23 cellular contexts compared by ENCODE assay signal in the genomic region with DNA sequence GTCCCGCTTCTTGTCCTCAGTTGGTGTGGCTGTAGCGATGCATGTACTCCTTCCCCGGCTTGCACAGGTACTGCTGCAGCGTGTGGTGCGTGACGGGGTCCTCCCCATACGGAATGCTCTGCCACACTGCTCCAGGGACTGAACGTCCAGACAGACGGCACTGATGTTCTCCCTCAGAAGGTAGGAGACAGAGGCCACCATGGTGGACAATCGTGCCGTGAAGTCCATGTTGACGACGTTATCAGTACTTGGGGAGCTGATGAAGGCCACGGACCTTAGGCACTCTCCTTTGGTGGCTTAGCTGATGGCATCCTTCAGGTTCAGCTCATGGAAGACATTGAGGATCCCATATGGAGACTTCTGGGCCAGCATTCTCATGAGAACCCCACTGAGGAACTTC. TPM values are rescaled to one million over a fixed set of nuclear protein-coding genes. Genes with fewer than 3 reads are reported as not detected.
DNase-seq lines count a peak whose midpoint lies in the region; FAIRE-seq and TF ChIP-seq lines count a peak whose summit lies in the region.
"Had no signal": no experiment of that assay in that cellular context is flagged by ENCODE, and none has a peak within 500 bp of the region (broad histone marks: within the 10 kb centered on the region; RNA-seq: fewer than 3 reads in every experiment).

No MANE protein-coding gene starts in this region.

- H3K4me2 ChIP-seq in H1 (ENCODE audit: insufficient read depth in 1 of 2, low read depth in 2 of 2, low read length in 2 of 2) = no peak overlapping the region
- H3K4me2 ChIP-seq in osteoblast (ENCODE audit: insufficient read depth, low read length) = no peak overlapping the region
- H3K4me2 ChIP-seq: BLaER1 had no signal

- H2BK15ac ChIP-seq in H1 (ENCODE audit: low read length) = no peak overlapping the region

- H3K4me1 ChIP-seq in H1 (replicated peaks in 1 of 4; ENCODE audit: control insufficient read depth in 3 of 4, insufficient read depth in 4 of 4, low read length in 3 of 4) (no peaks in the 10 kb centered on the region), osteoblast (ENCODE audit: insufficient read depth, low read length) (no peaks in the 10 kb centered on the region), stomach (no peaks in the 10 kb centered on the region)
- H3K4me1 ChIP-seq: BE2C, BLaER1, Caco-2 had no signal

- H3K4me3 ChIP-seq in H1 (ENCODE audit: extremely low read depth in 1 of 4, insufficient read depth in 2 of 4, low read depth in 3 of 4, low read length in 4 of 4) (no peak overlapping the region), osteoblast (ENCODE audit: insufficient read depth, low read length) (no peak overlapping the region), stomach (no peak overlapping the region)
- H3K4me3 ChIP-seq: BLaER1, GM12878 had no signal

- POLR2A ChIA-PET in H1 (lab: Charles Lee; ENCODE audit: partially characterized antibody) = no interaction called here

- H3K27me3 ChIP-seq in H1 (replicated peaks in 1 of 4; ENCODE audit: control insufficient read depth in 3 of 4, extremely low read depth in 1 of 4, insufficient read depth in 3 of 4, low read length in 3 of 4) (no peaks in the 10 kb centered on the region), osteoblast (ENCODE audit: insufficient read depth, low read length) (peaks cover 15% of the 10 kb centered on the region), stomach (peaks cover 0 to 21% (median 5%) of the 10 kb centered on the region in 3 donors)
- H3K27me3 ChIP-seq: BLaER1 had no signal

- peak overlapping the region; percentile 51; the same call in 1 of the 2 replicates for H4K8ac ChIP-seq in H1 (ENCODE audit: extremely low read depth, insufficient read depth, low read length)

- TF ChIP-seq POLR2A in H1 (IDR thresholded peaks at IDR 0.05; ENCODE audit: control extremely low read depth in 1 of 2, low read depth in 2 of 2, low read length in 2 of 2) = no peak
- TF ChIP-seq POLR2A in stomach (IDR thresholded peaks at IDR 0.05) = no peak

- CTCF ChIA-PET in H1 (lab: Charles Lee; ENCODE audit: partially characterized antibody) = no interaction called here

- intact Hi-C loops in stomach (cut with DNase I; ENCODE audit: low total_unique reads) = no loop called here

- no peak overlapping the region for H3K4ac ChIP-seq in H1 (replicated peaks; ENCODE audit: insufficient read length, low read depth, low read length)

- no peaks in the 10 kb centered on the region for H3K23me2 ChIP-seq in H1 (ENCODE audit: low read depth, low read length)

- H3K27ac ChIP-seq in H1 (ENCODE audit: low read depth, low read length) (no peak overlapping the region), osteoblast (ENCODE audit: low read depth, low read length) (no peak overlapping the region), stomach (no peak overlapping the region)
- H3K27ac ChIP-seq: BLaER1 had no signal

- H2BK20ac ChIP-seq in H1 (ENCODE audit: low read length) = no peak overlapping the region

- H3K79me2 ChIP-seq in H1 (ENCODE audit: control insufficient read depth in 1 of 2, insufficient read depth in 2 of 2, low read length in 2 of 2) (no peaks in the 10 kb centered on the region), osteoblast (ENCODE audit: insufficient read depth, low read length) (no peaks in the 10 kb centered on the region)

- 0 out of 2 replicates have a peak, but pooled peaks cover 2% of the 10 kb centered on the region for H3K79me1 ChIP-seq in H1 (ENCODE audit: low read depth, low read length)

- no peak overlapping the region for H4K5ac ChIP-seq in H1 (ENCODE audit: insufficient read length, low read depth, low read length)

- no peak overlapping the region for H2BK5ac ChIP-seq in H1 (ENCODE audit: low read depth, low read length)

- WGBS in H1 (ENCODE audit: extremely low coverage in 1 of 2, insufficient coverage in 1 of 2, insufficient read length in 1 of 2, insufficient replicate concordance in 2 of 2, low coverage in 1 of 2, low lambda C conversion rate in 2 of 2, missing lambda C conversion rate in 1 of 2), 2 experiments = 89% methylated on average over 14 of the region's 14 CpGs; no CpG with 5 or more reads in 1 of the 2 experiments
- WGBS in stomach, 5 donors = 85 to 94% (median 91%) methylated on average over 6 to 14 of the region's 14 CpGs

- H3K36me3 ChIP-seq in H1 (ENCODE audit: control insufficient read depth in 2 of 4, insufficient read depth in 4 of 4, low read length in 3 of 4) (no peaks in the 10 kb centered on the region), osteoblast (ENCODE audit: insufficient read depth, low read length) (no peaks in the 10 kb centered on the region), stomach (no peaks in the 10 kb centered on the region)
- H3K36me3 ChIP-seq: BE2C, BLaER1 had no signal

- H3K56ac ChIP-seq in H1 (replicated peaks; ENCODE audit: insufficient read length, low read depth, low read length) = no peak overlapping the region

- no peak overlapping the region for H3K9ac ChIP-seq in H1 (replicated peaks in 1 of 4; ENCODE audit: extremely low read depth in 1 of 4, low read depth in 3 of 4, low read length in 3 of 4)
- H3K9ac ChIP-seq: BLaER1 had no signal

- no peak overlapping the region for H2AFZ ChIP-seq in H1 (ENCODE audit: low read length)
- no peak overlapping the region for H2AFZ ChIP-seq in osteoblast (ENCODE audit: low read length)

- H3K9me3 ChIP-seq in H1 (ENCODE audit: insufficient read depth in 2 of 2, low read depth in 1 of 2, low read length in 1 of 2) (peaks cover 0 to 5% of the 10 kb centered on the region in 2 experiments; a peak in 1 of 4 replicates), osteoblast (ENCODE audit: low read depth, low read length) (no peaks in the 10 kb centered on the region), stomach (no peaks in the 10 kb centered on the region)
- H3K9me3 ChIP-seq: BE2C, BLaER1, Caco-2 had no signal

- no peak overlapping the region for H2BK12ac ChIP-seq in H1 (ENCODE audit: low read depth, low read length)

- no peak for TF ChIP-seq EP300 in H1 (IDR thresholded peaks at IDR 0.05; ENCODE audit: borderline replicate concordance in 1 of 2, low read depth in 2 of 2, low read length in 2 of 2)
- TF ChIP-seq EP300 in stomach (IDR thresholded peaks at IDR 0.05) = no peak

- DNase-seq in H1 (ENCODE audit: low read depth in 1 of 2, low spot score in 2 of 2) (peak in 1 of 2 experiments; percentile 26), osteoblast (ENCODE audit: insufficient read length, low spot score, missing footprints) (peak; percentile 66), urothelium cell line (ENCODE audit: low spot score) (no peak), SHP77 (lab: John Stamatoyannopoulos, UW) (no peak), GM10266 (ENCODE audit: extremely low spot score) (no peak), stomach (no peak)
- DNase-seq: 8988T; ACHN; BE2C; C1 segment of cervical spinal cord; Caco-2; Calu3; CD4-positive, alpha-beta memory T cell; CD4-positive, CD25-positive, alpha-beta regulatory T cell; DMS79 treated with DMSO at 0.1 percent for 48 hours; GF-D8 had no signal

- FAIRE-seq in H1 (lab: Jason Lieb, UNC) = no peak
- FAIRE-seq in urothelium cell line (lab: Jason Lieb, UNC) = peak; percentile 75
- FAIRE-seq: A204.1, D721Med, G401.6, GM12878, GM12892, GM18507 had no signal

- 0 out of 2 replicates have a peak overlapping the region, but pooled peaks have one; percentile 90 for H2AK5ac ChIP-seq in H1 (ENCODE audit: low read depth, low read length)

- TF ChIP-seq RAD21 in H1 (IDR thresholded peaks at IDR 0.05 in 1 of 2, conservative IDR thresholded peaks at IDR 0.05 in 1 of 2; ENCODE audit: low read depth in 2 of 2, low read length in 2 of 2) = no peak

- no peak overlapping the region for H3K23ac ChIP-seq in H1 (ENCODE audit: insufficient read length)

- H3K18ac ChIP-seq in H1 (ENCODE audit: extremely low read depth, low read length) = no peak overlapping the region

- H2BK120ac ChIP-seq in H1 (replicated peaks; ENCODE audit: low read depth, low read length) = no peak overlapping the region

- H4K91ac ChIP-seq in H1 (replicated peaks; ENCODE audit: insufficient read length, low read length) = no peak overlapping the region

- H4K20me1 ChIP-seq in H1 (replicated peaks in 1 of 2; ENCODE audit: control insufficient read depth in 1 of 2, insufficient read depth in 2 of 2, low read length in 2 of 2) = no peaks in the 10 kb centered on the region
- H4K20me1 ChIP-seq in osteoblast (ENCODE audit: insufficient read depth, low read length) = no peaks in the 10 kb centered on the region
- H4K20me1 ChIP-seq: BLaER1 had no signal

- TF ChIP-seq CTCF in H1 (IDR thresholded peaks at IDR 0.05; ENCODE audit: control extremely low read depth in 1 of 3, insufficient read depth in 1 of 3, low read depth in 1 of 3, low read length in 3 of 3) (no peak), osteoblast (IDR thresholded peaks at IDR 0.05; ENCODE audit: extremely low read depth, low read depth, low read length) (no peak), GM10266 (IDR thresholded peaks at IDR 0.05; ENCODE audit: control insufficient read depth, insufficient read depth, low read depth, missing control alignments) (no peak), stomach (IDR thresholded peaks at IDR 0.05) (no peak)

- H3K14ac ChIP-seq in H1 (ENCODE audit: insufficient read length) = no peak overlapping the region

RNA-seq across cellular contexts. Expression of a gene that starts 37.4 kb away (rescaled TPM):
- total RNA-seq in H1 (2021; fragmentation: NEBNext Ultra II Directional; extraction: Animal tissue kit (Norgen Biotek cat#: 25700)) = 13.0 and 13.2 TPM in 2 replicates
- polyA plus RNA-seq in H1 (2011; rRNA removed) (15.3 and 16.4 TPM in 2 replicates), stomach (10 to 100 TPM in 1 of 3 donors, 1 to 10 TPM in 2; 3.1 to 15.9 (median 3.8) TPM)
- polyA plus RNA-seq in H1 (2011; cell fraction: cytosol; rRNA removed) = 22.0 TPM
- 64.0 TPM for polyA plus RNA-seq in H1 (2011; cell fraction: nucleus; rRNA removed)
- polyA plus RNA-seq in H1 (2012, experiment 1 of 2) = 16.1 to 19.6 TPM (median 17.8 TPM) in 4 replicates
- polyA plus RNA-seq in H1 (2012, experiment 2 of 2) = 3.1 TPM
- polyA plus RNA-seq in H1 (2013, experiment 1 of 2) = 16.4 TPM
- 13.4 TPM for polyA plus RNA-seq in H1 (2013, experiment 2 of 2)
- 4.3 and 6.6 TPM in 2 replicates for polyA minus RNA-seq in H1 (2011; rRNA and poly(A)+ RNA removed)
- 3.8 TPM for polyA minus RNA-seq in H1 (2011; cell fraction: cytosol; rRNA and poly(A)+ RNA removed)
- polyA minus RNA-seq in H1 (2011; cell fraction: nucleus; rRNA and poly(A)+ RNA removed) = 8.9 TPM
- total RNA-seq in osteoblast (3.5 and 4.3 TPM in 2 replicates), stomach (10 to 100 TPM in 4 of 5 donors, 1 to 10 TPM in 1; 9.2 to 80.8 (median 21.1) TPM)

RNA-seq across cellular contexts. Expression of a gene that starts 42.1 kb away (rescaled TPM):
- 29.7 and 37.0 TPM in 2 replicates for total RNA-seq in H1 (2021; fragmentation: NEBNext Ultra II Directional; extraction: Animal tissue kit (Norgen Biotek cat#: 25700))
- polyA plus RNA-seq in H1 (2011; rRNA removed) = 6.0 and 7.5 TPM in 2 replicates
- polyA plus RNA-seq in H1 (2011; cell fraction: cytosol; rRNA removed) = 13.1 TPM
- polyA plus RNA-seq in H1 (2011; cell fraction: nucleus; rRNA removed) = 14.6 TPM
- polyA plus RNA-seq in H1 (2012, experiment 1 of 2) = 18.6 to 29.0 TPM (median 22.5 TPM) in 4 replicates
- 2.5 TPM for polyA plus RNA-seq in H1 (2012, experiment 2 of 2)
- polyA plus RNA-seq in H1 (2013, experiment 1 of 2) = 19.1 TPM
- 16.2 TPM for polyA plus RNA-seq in H1 (2013, experiment 2 of 2)
- polyA minus RNA-seq in H1 (2011; rRNA and poly(A)+ RNA removed) = 17.0 and 21.3 TPM in 2 replicates
- 21.4 TPM for polyA minus RNA-seq in H1 (2011; cell fraction: cytosol; rRNA and poly(A)+ RNA removed)
- 15.6 TPM for polyA minus RNA-seq in H1 (2011; cell fraction: nucleus; rRNA and poly(A)+ RNA removed)
- 94.0 and 98.8 TPM in 2 replicates for total RNA-seq in osteoblast
- 10 to 100 TPM; 20.1 to 47.8 (median 30.9) TPM for total RNA-seq in stomach
- 10 to 100 TPM in 1 of 3 donors, 1 to 10 TPM in 2; 8.8 to 15.5 (median 9.8) TPM for polyA plus RNA-seq in stomach
